Comparison of ENCODE assay signal across 8 cellular contexts in genomic region chr3:188421151-188421821, GRCh38.
DNase-seq lines count a peak whose midpoint lies in the region; ATAC-seq and TF ChIP-seq lines count a peak whose summit lies in the region.

No MANE protein-coding gene starts in this region.

- peak; percentile 29 for DNase-seq in A673 (ENCODE audit: low spot score)
- peak; percentile 93 for DNase-seq in fibroblast of the aortic adventitia (ENCODE audit: low read depth)
- no peak for DNase-seq in RKO (ENCODE audit: low spot score)
- no peak for DNase-seq in NCI-H510A (lab: John Stamatoyannopoulos, UW)
- no peak for DNase-seq in activated CD8-positive, alpha-beta memory T cell treated with anti-CD3 and anti-CD28 coated beads, Interleukin-2, amount 50 U/mL, for 4 hours
- DNase-seq in mucosa of descending colon = no peak

- H3K4me3 ChIP-seq in A673 (ENCODE audit: low read depth, low read length, poor library complexity, severe bottlenecking) = no peak overlapping the region
- H3K4me3 ChIP-seq in fibroblast of the aortic adventitia (ENCODE audit: low read depth, low read length) = no peak overlapping the region
- no peak overlapping the region for H3K4me3 ChIP-seq in mucosa of descending colon

- H3K4me1 ChIP-seq in A673 (ENCODE audit: insufficient read depth, low read length, poor library complexity, severe bottlenecking) (no peaks in the 10 kb centered on the region), mucosa of descending colon (ENCODE audit: low read depth) (peaks cover 4% of the 10 kb centered on the region)

- POLR2A ChIA-PET in A673 (lab: Charles Lee; ENCODE audit: low non-redundant PET) = no interaction called here

- H3K27me3 Mint-ChIP-seq in IgD-negative memory B cell = no peaks in the 10 kb centered on the region

- CTCF ChIA-PET in A673 (lab: Charles Lee) = no interaction called here

- peak overlapping the region; percentile 68 to 92 (median 71) for H3K27ac Mint-ChIP-seq in IgD-negative memory B cell

- peaks cover 7% of the 10 kb centered on the region for H3K36me3 Mint-ChIP-seq in IgD-negative memory B cell

- ATAC-seq in GM21390 (IDR thresholded peaks at IDR 0.05; ENCODE audit: unreplicated experiment) = peak; percentile 18
- ATAC-seq in mucosa of descending colon = no peak

- H3K27ac ChIP-seq in A673 (ENCODE audit: low read depth, low read length, poor library complexity, severe bottlenecking) = no peak overlapping the region

- BruUV-seq in A673 (replicated peaks; lab: Mats Ljungman, UMichigan) = no TSS peak

- TF ChIP-seq CTCF in A673 (conservative IDR thresholded peaks at IDR 0.05; ENCODE audit: low read depth, low read length) (no peak), fibroblast of the aortic adventitia (IDR thresholded peaks at IDR 0.05; ENCODE audit: insufficient read depth, low read length) (no peak), mucosa of descending colon (IDR thresholded peaks at IDR 0.05) (no peak)

- peaks cover 2 to 10% (median 7%) of the 10 kb centered on the region in 3 donors for H3K9me3 Mint-ChIP-seq in IgD-negative memory B cell

- peak overlapping the region; percentile 2 to 68 (median 40) for H3K4me3 Mint-ChIP-seq in IgD-negative memory B cell

- H3K27me3 ChIP-seq in A673 (replicated peaks; ENCODE audit: insufficient read depth, low read depth, low read length, poor library complexity) = no peaks in the 10 kb centered on the region

- H3K9me3 ChIP-seq in A673 (ENCODE audit: low read depth, low read length, poor library complexity, severe bottlenecking) (no peaks in the 10 kb centered on the region), mucosa of descending colon (no peaks in the 10 kb centered on the region)

- intact Hi-C loops in A673 (cut with micrococcal nuclease; ENCODE audit: unreplicated experiment) (no loop called here), mucosa of descending colon (cut with DNase I, micrococcal nuclease) (no loop called here)

- peaks cover 54 to 65% (median 62%) of the 10 kb centered on the region in 3 donors for H3K4me1 Mint-ChIP-seq in IgD-negative memory B cell

- H3K36me3 ChIP-seq in A673 (ENCODE audit: insufficient read depth, low read length, poor library complexity, severe bottlenecking) (no peaks in the 10 kb centered on the region), mucosa of descending colon (ENCODE audit: low read depth) (no peaks in the 10 kb centered on the region)

Comparison
In these comparisons a context has a peak if more than half of its experiments do, and no peak if none do; other contexts are left out.
1. DNase-seq: peak in A673 (single experiment) and fibroblast of the aortic adventitia (single experiment); none in RKO (single experiment), NCI-H510A (single experiment), activated CD8-positive, alpha-beta memory T cell treated with anti-CD3 and anti-CD28 coated beads, Interleukin-2, amount 50 U/mL, for 4 hours (single experiment) and mucosa of descending colon (0 of 3).